28 cellular contexts compared by ENCODE assay signal in the genomic region with DNA sequence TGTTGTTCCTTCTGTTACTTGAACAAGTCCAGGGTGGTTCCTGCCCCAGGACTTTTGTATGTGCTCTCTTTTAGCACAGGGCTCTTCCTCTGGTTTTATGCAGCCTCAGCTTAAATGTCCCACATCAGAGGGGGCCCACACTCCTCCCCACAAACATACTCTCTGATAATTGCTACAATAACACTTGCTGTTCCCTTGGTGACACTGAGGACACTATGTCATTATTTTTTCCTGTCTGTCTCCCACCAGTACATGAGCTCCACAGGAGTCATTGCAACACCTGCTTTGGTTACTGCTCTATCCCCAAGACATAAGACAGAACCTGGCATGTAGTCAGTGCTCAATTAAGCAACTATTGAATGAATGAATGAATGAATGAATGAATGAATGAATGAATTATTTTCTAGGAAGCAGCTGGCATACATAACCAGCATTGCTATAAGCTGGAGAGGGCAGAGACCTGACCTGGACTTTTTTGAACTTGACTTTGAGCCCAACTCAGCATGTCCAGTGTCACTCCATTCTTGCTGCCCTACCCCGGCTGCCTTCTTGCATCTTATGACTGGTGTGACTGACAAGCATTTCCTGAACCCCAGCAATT. TPM values are rescaled to one million over a fixed set of nuclear protein-coding genes. Genes with fewer than 3 reads are reported as not detected.
A peak's percentile ranks its signal among the peaks of the same experiment; 100 is the strongest.
DNase-seq lines count a peak whose midpoint lies in the region; ATAC-seq, FAIRE-seq and TF ChIP-seq lines count a peak whose summit lies in the region.
"Had no signal": no experiment of that assay in that cellular context is flagged by ENCODE, and none has a peak within 500 bp of the region (broad histone marks: within the 10 kb centered on the region; RNA-seq: fewer than 3 reads in every experiment).

No MANE protein-coding gene starts in this region.

- H3K4me3 Mint-ChIP-seq in T-helper 17 cell, result no peak overlapping the region
- H3K4me3 Mint-ChIP-seq in memory B cell, result no peak overlapping the region

- TF ChIP-seq POLR2A in A549 (IDR thresholded peaks at IDR 0.05; ENCODE audit: low read length) (no peak), tibial nerve (IDR thresholded peaks at IDR 0.05) (no peak)

- H3K4me2 ChIP-seq in A549, result no peak overlapping the region
- H3K4me2 ChIP-seq: BLaER1, SK-N-SH had no signal

- peaks cover 10% of the 10 kb centered on the region for H3K9me3 Mint-ChIP-seq in memory B cell

- H3K27me3 Mint-ChIP-seq in T-helper 17 cell, result no peaks in the 10 kb centered on the region
- peaks cover 11% of the 10 kb centered on the region for H3K27me3 Mint-ChIP-seq in memory B cell
- H3K27me3 Mint-ChIP-seq: CD4-positive, CD25-positive, alpha-beta regulatory T cell had no signal

- ATAC-seq in A549, result no peak
- ATAC-seq in T-helper 17 cell, result peak; percentile 69
- peak; percentile 55 for ATAC-seq in memory B cell (ENCODE audit: low read depth)
- no peak for ATAC-seq in sciatic nerve
- ATAC-seq: HCT116, PC-3 had no signal

- CTCF ChIA-PET in A549 (lab: Yijun Ruan, JAX), result interaction anchor here (1.1 to 6.2 kb wide), 4 partner anchors 12 to 406 kb away, joined by 3 to 38 read pairs (median 8); no protein-coding TSS in a partner anchor

- H3K4me1 Mint-ChIP-seq in T-helper 17 cell (peaks cover 8% of the 10 kb centered on the region), memory B cell (no peaks in the 10 kb centered on the region)
- H3K4me1 Mint-ChIP-seq: CD4-positive, CD25-positive, alpha-beta regulatory T cell had no signal

- H3K9me3 ChIP-seq in A549 (peaks cover 12% of the 10 kb centered on the region; the same call in 1 of the 3 replicates), T-helper 17 cell (ENCODE audit: control insufficient read depth, low read length, poor library complexity, severe bottlenecking) (no peaks in the 10 kb centered on the region), tibial nerve (peaks cover 0 to 29% (median 0%) of the 10 kb centered on the region in 4 donors)
- H3K9me3 ChIP-seq: SK-N-SH had no signal

- peak; percentile 34 for DNase-seq in NCI-H146 (lab: John Stamatoyannopoulos, UW)
- DNase-seq in NCI-H146 treated with DMSO at 0.1 percent for 48 hours (lab: John Stamatoyannopoulos, UW; ENCODE audit: unreplicated experiment), result no peak
- no peak for DNase-seq in A549 (ENCODE audit: low read depth in 1 of 2, low spot score in 1 of 2)
- DNase-seq in T-helper 17 cell, result no peak
- DNase-seq in memory B cell (ENCODE audit: low spot score in 2 of 2), result no peak
- DNase-seq in sciatic nerve (ENCODE audit: low spot score), result no peak
- DNase-seq in tibial nerve (ENCODE audit: low spot score in 2 of 2), result no peak
- DNase-seq in activated T-cell treated with anti-CD3 and anti-CD28 coated beads for 4 hours, result no peak
- DNase-seq: CD4-positive, CD25-positive, alpha-beta regulatory T cell; COR-L47; DMS79; EL; GDM1; KG1; MG63; NCI-H1417; NCI-H187; NCI-H2081 treated with DMSO at 0.1 percent for 48 hours; NCI-H2171; NCI-H226; NCI-H510A; NCI-H774; NK-92 treated with Interleukin-12 subunit alpha and Interleukin-12 subunit beta, amount 100 ng/mL, for 24 hours; PC-3; SK-N-SH had no signal

- H3K27ac ChIP-seq in A549 (no peak overlapping the region), tibial nerve (no peak overlapping the region)
- H3K27ac ChIP-seq: BLaER1 had no signal

- POLR2A ChIA-PET in A549 (lab: Yijun Ruan, JAX), result no interaction called here

- no peak for TF ChIP-seq RAD21 in A549 (conservative IDR thresholded peaks at IDR 0.05 in 1 of 2, IDR thresholded peaks at IDR 0.05 in 1 of 2)

- H3K27me3 ChIP-seq in tibial nerve, result peaks cover 0 to 10% of the 10 kb centered on the region in 2 donors
- H3K27me3 ChIP-seq: BLaER1, MG63 had no signal

- H3K4me3 ChIP-seq in A549, result no peak overlapping the region
- H3K4me3 ChIP-seq in tibial nerve, result no peak overlapping the region
- H3K4me3 ChIP-seq: BLaER1, MG63 had no signal

- TF ChIP-seq EP300 in A549 (IDR thresholded peaks at IDR 0.05), result no peak
- no peak for TF ChIP-seq EP300 in tibial nerve (IDR thresholded peaks at IDR 0.05)

- intact Hi-C loops in sciatic nerve (cut with DNase I), result no loop called here

- H3K36me3 Mint-ChIP-seq in T-helper 17 cell (ENCODE audit: low read depth) (no peaks in the 10 kb centered on the region), memory B cell (peaks cover 3% of the 10 kb centered on the region)
- H3K36me3 Mint-ChIP-seq: CD4-positive, CD25-positive, alpha-beta regulatory T cell had no signal

- H3K27ac Mint-ChIP-seq in T-helper 17 cell, result no peak overlapping the region
- H3K27ac Mint-ChIP-seq in memory B cell, result no peak overlapping the region

- 89% methylated on average over 1 of the region's 1 CpG for WGBS in A549 (ENCODE audit: missing lambda C conversion rate)
- 67 to 86% methylated on average over 1 of the region's 1 CpG for WGBS in tibial nerve, 2 donors

- FAIRE-seq in A549 (lab: Jason Lieb, UNC), result no peak
- FAIRE-seq: GM12892 had no signal

- no peaks in the 10 kb centered on the region for H3K36me3 ChIP-seq in tibial nerve
- H3K36me3 ChIP-seq: BLaER1, MG63 had no signal

- H3K4me1 ChIP-seq in A549, result no peaks in the 10 kb centered on the region
- H3K4me1 ChIP-seq in tibial nerve, result peaks cover 0 to under 1% (median under 1%) of the 10 kb centered on the region in 4 donors
- H3K4me1 ChIP-seq: BLaER1 had no signal

- TF ChIP-seq CTCF in A549 (IDR thresholded peaks at IDR 0.05) (no peak), tibial nerve (IDR thresholded peaks at IDR 0.05) (no peak)

TF ChIP-seq in A549, 52 proteins besides CTCF, POLR2A, EP300 and RAD21:
- TF ChIP-seq HOXA7 (CRISPR knock-in tag; IDR thresholded peaks at IDR 0.05), result no peak
- peak; percentile 36 for TF ChIP-seq MAFK (IDR thresholded peaks at IDR 0.05; ENCODE audit: partially characterized antibody)

RNA-seq across cellular contexts. Expression of gene WNT7B, which starts 7.5 kb away (rescaled TPM):
- polyA plus RNA-seq in A549 (2011; rRNA removed) (16.9 and 21.0 TPM in 2 replicates), A549 (2017; fragmentation: RNase III; extraction: RNeasy Plus Mini Kit Qiagen cat#74134 plus additional on column Dnase treatment) (80.8 to 92.0 TPM (median 82.2 TPM) in 3 replicates)
- 36.4 and 59.9 TPM in 2 replicates for polyA plus RNA-seq in A549 (2012; cell fraction: cytosol; rRNA removed)
- 48.0 and 49.6 TPM in 2 replicates for polyA plus RNA-seq in A549 (2012; cell fraction: nucleus; rRNA removed)
- polyA minus RNA-seq in A549 (2011; rRNA and poly(A)+ RNA removed), result 19.4 and 42.1 TPM in 2 replicates
- total RNA-seq in T-helper 17 cell (not detected), sciatic nerve (not detected), tibial nerve (not detected)
- total RNA-seq: CD4-positive, CD25-positive, alpha-beta regulatory T cell had no signal
- polyA plus RNA-seq: CD4-positive, CD25-positive, alpha-beta regulatory T cell had no signal

Comparison
In these comparisons a context has a peak if more than half of its experiments do, and no peak if none do; other contexts are left out.
1. ATAC-seq: peak in T-helper 17 cell (single experiment) and memory B cell (single experiment); none in A549 (0 of 2) and sciatic nerve (single experiment).